Comparison of ENCODE assay signal across 1 cellular context in the genomic region with DNA sequence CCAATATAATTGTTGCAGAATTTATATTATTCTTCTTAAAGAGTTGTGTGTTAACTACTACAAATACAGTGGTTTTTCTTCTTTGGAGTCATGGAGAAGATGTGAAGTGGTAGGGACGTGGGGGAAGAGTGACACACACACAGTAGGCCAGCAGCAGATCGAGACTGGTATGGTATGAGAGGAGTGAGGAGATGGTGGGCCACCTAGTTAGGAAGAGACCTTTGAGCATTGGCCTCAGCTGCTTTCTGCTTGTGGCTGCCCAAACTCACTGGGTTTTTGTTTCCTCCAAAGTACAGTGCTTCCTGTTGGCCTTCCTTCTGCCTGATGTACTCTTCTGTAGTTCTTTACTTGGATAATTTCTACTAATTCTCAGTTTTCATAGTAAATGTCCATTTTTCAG.
TF ChIP-seq lines count a peak whose summit lies in the region.

No MANE protein-coding gene starts in this region.

TF ChIP-seq in SK-N-SH treated with all-trans-retinoic acid at 6 μM for 48 hours, 23 proteins besides CTCF, POLR2A, EP300 and RAD21 (continued from another document):
- TF ChIP-seq, protein P1, sequence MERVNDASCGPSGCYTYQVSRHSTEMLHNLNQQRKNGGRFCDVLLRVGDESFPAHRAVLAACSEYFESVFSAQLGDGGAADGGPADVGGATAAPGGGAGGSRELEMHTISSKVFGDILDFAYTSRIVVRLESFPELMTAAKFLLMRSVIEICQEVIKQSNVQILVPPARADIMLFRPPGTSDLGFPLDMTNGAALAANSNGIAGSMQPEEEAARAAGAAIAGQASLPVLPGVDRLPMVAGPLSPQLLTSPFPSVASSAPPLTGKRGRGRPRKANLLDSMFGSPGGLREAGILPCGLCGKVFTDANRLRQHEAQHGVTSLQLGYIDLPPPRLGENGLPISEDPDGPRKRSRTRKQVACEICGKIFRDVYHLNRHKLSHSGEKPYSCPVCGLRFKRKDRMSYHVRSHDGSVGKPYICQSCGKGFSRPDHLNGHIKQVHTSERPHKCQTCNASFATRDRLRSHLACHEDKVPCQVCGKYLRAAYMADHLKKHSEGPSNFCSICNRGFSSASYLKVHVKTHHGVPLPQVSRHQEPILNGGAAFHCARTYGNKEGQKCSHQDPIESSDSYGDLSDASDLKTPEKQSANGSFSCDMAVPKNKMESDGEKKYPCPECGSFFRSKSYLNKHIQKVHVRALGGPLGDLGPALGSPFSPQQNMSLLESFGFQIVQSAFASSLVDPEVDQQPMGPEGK (CRISPR knock-in tag; IDR thresholded peaks at IDR 0.05; ENCODE audit: borderline replicate concordance) = no peak
- no peak for TF ChIP-seq ZFP3 (CRISPR knock-in tag; IDR thresholded peaks at IDR 0.05)
- no peak for TF ChIP-seq TCF4 (CRISPR knock-in tag; IDR thresholded peaks at IDR 0.05; ENCODE audit: borderline replicate concordance)
